1 cellular context compared by ENCODE assay signal in the genomic region with DNA sequence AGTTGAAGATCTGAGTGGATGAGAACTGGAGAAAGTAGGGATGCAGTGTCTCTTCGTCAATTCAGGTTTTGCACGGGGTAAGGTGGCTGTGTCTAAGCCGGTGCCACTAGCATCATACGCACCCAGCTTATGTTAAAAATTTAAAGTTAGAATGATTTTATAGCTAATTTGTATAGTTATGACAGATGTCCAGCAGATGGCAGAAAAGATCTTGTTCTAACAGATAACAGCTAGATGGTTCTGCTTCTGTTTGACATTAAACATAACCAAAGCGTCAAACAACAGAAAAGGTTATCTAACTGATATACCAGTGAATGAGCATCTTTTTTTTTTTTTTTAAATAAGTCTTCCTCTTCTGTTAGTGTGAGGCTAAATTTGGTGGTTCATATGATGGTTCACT.
A peak's percentile ranks its signal among the peaks of the same experiment; 100 is the strongest.
TF ChIP-seq lines count a peak whose summit lies in the region.

No MANE protein-coding gene starts in this region.

TF ChIP-seq in HepG2, 621 proteins besides CTCF, POLR2A, EP300 and RAD21:
- TF ChIP-seq, protein P1, sequence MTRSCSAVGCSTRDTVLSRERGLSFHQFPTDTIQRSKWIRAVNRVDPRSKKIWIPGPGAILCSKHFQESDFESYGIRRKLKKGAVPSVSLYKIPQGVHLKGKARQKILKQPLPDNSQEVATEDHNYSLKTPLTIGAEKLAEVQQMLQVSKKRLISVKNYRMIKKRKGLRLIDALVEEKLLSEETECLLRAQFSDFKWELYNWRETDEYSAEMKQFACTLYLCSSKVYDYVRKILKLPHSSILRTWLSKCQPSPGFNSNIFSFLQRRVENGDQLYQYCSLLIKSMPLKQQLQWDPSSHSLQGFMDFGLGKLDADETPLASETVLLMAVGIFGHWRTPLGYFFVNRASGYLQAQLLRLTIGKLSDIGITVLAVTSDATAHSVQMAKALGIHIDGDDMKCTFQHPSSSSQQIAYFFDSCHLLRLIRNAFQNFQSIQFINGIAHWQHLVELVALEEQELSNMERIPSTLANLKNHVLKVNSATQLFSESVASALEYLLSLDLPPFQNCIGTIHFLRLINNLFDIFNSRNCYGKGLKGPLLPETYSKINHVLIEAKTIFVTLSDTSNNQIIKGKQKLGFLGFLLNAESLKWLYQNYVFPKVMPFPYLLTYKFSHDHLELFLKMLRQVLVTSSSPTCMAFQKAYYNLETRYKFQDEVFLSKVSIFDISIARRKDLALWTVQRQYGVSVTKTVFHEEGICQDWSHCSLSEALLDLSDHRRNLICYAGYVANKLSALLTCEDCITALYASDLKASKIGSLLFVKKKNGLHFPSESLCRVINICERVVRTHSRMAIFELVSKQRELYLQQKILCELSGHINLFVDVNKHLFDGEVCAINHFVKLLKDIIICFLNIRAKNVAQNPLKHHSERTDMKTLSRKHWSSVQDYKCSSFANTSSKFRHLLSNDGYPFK (CRISPR knock-in tag; IDR thresholded peaks at IDR 0.05; ENCODE audit: borderline replicate concordance): no peak
- TF ChIP-seq ZKSCAN1 (IDR thresholded peaks at IDR 0.05; ENCODE audit: low read length): no peak
- TF ChIP-seq SMC3 (IDR thresholded peaks at IDR 0.05; ENCODE audit: low read length): peak; percentile 50; the same call in 1 of the 2 replicates
- TF ChIP-seq ZNF747 (CRISPR knock-in tag; IDR thresholded peaks at IDR 0.05; ENCODE audit: borderline replicate concordance): no peak
- TF ChIP-seq STAG1 (CRISPR knock-in tag; IDR thresholded peaks at IDR 0.05): peak; percentile 59
